Comparison of ENCODE assay signal across 26 cellular contexts in the genomic region with DNA sequence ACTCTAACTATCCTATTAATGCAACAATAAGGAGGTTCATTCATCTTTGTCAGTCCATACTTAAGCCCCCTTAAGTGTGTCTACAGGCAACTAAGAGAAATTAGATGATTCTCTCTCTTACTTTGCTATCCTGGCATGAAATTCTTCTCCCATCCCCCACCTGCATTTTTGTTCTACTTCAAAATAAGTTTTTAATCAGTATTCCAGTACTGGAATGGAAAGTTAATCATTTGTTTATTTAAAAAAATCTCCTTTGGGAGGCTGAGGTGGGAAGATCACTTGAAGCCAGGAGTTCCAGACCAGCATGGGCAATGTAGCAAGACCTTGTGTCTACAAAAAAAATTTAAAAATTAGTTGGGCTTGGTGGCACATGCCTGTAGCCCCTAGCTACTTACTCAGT.
DNase-seq lines count a peak whose midpoint lies in the region; FAIRE-seq and TF ChIP-seq lines count a peak whose summit lies in the region.
"Had no signal": no experiment of that assay in that cellular context is flagged by ENCODE, and none has a peak within 500 bp of the region (broad histone marks: within the 10 kb centered on the region; RNA-seq: fewer than 3 reads in every experiment).

No MANE protein-coding gene starts in this region.

- H3K4me3 ChIP-seq in astrocyte (ENCODE audit: insufficient read depth, low read depth, low read length) (no peak overlapping the region), stomach (no peak overlapping the region)
- H3K4me3 ChIP-seq: A549; BLaER1 treated with 17β-estradiol and CSF1 and Interleukin-3, amounts not matched to agents 10 nM and 100 nM; GM23248; MG63 had no signal

- DNase-seq in NCI-H1105 treated with DMSO at 0.1 percent for 48 hours (lab: John Stamatoyannopoulos, UW) (peak; percentile 38), NCI-H1105 (lab: John Stamatoyannopoulos, UW) (no peak), EH (ENCODE audit: low read depth) (peak; percentile 5), astrocyte (ENCODE audit: low read depth) (peak; percentile 8), stomach (no peak), ecto neural progenitor cell (ENCODE audit: low spot score) (no peak)
- DNase-seq: AML-193; CD4-positive, alpha-beta memory T cell; COR-L47; GM23248; H7; IMR-90; KG1; MG63; NCI-H2029; NCI-H2227 treated with DMSO at 0.1 percent for 48 hours; NCI-H526 treated with DMSO at 0.1 percent for 48 hours; NK-92 treated with Interleukin-12 subunit alpha and Interleukin-12 subunit beta, amount 100 ng/mL, for 24 hours; PC-3; SK-N-SH; SW 1271 had no signal

- H3K4me1 ChIP-seq in astrocyte (ENCODE audit: insufficient read depth, low read length) (peaks cover 12% of the 10 kb centered on the region), stomach (no peaks in the 10 kb centered on the region)
- H3K4me1 ChIP-seq: A549 had no signal

- no peak overlapping the region for H3K9ac ChIP-seq in astrocyte (ENCODE audit: low read length)
- H3K9ac ChIP-seq: BLaER1 treated with 17β-estradiol and CSF1 and Interleukin-3, amounts not matched to agents 10 nM and 100 nM; GM23248; SK-N-SH had no signal

- H3K27ac Mint-ChIP-seq in astrocyte (ENCODE audit: unreplicated experiment) (no peak overlapping the region), nephron (peak overlapping the region; percentile 86 to 92 (median 88))
- H3K27ac Mint-ChIP-seq: CD4-positive, alpha-beta memory T cell; T-helper 1 cell treated with Interleukin-12 subunit alpha and Interleukin-12 subunit beta and Interleukin-4 antibody, amounts not matched to agents 30 μg/mL and 1 μg/mL, for 36 hours had no signal

- no peaks in the 10 kb centered on the region for H3K9me3 ChIP-seq in astrocyte (ENCODE audit: insufficient read depth, low read depth, low read length)
- H3K9me3 ChIP-seq in stomach, result no peaks in the 10 kb centered on the region
- H3K9me3 ChIP-seq: A549; BLaER1 treated with 17β-estradiol and CSF1 and Interleukin-3, amounts not matched to agents 10 nM and 100 nM; MG63; SK-N-SH had no signal

- TF ChIP-seq CTCF in astrocyte (IDR thresholded peaks at IDR 0.05; ENCODE audit: insufficient read depth, low read depth, low read length) (no peak), nephron (IDR thresholded peaks at IDR 0.05; ENCODE audit: unreplicated experiment in 3 of 3) (no peak), stomach (IDR thresholded peaks at IDR 0.05) (no peak)

- H3K79me2 ChIP-seq in astrocyte (ENCODE audit: insufficient read depth, low read length), result no peaks in the 10 kb centered on the region

- TF ChIP-seq POLR2A in stomach (IDR thresholded peaks at IDR 0.05), result no peak

- H3K9me3 Mint-ChIP-seq in astrocyte (ENCODE audit: unreplicated experiment) (no peaks in the 10 kb centered on the region), nephron (no peaks in the 10 kb centered on the region)
- H3K9me3 Mint-ChIP-seq: T-helper 1 cell treated with Interleukin-12 subunit alpha and Interleukin-12 subunit beta and Interleukin-4 antibody, amounts not matched to agents 30 μg/mL and 1 μg/mL, for 36 hours had no signal

- H3K27ac ChIP-seq in astrocyte (ENCODE audit: low read depth, low read length) (no peak overlapping the region), stomach (no peak overlapping the region)
- H3K27ac ChIP-seq: A549; BLaER1 treated with 17β-estradiol and CSF1 and Interleukin-3, amounts not matched to agents 10 nM and 100 nM; GM23248 had no signal

- no peaks in the 10 kb centered on the region for H4K20me1 ChIP-seq in astrocyte (ENCODE audit: insufficient read depth, low read length)
- H4K20me1 ChIP-seq: BLaER1 treated with 17β-estradiol and CSF1 and Interleukin-3, amounts not matched to agents 10 nM and 100 nM had no signal

- no peak overlapping the region for H2AFZ ChIP-seq in astrocyte (ENCODE audit: low read depth, low read length)
- H2AFZ ChIP-seq: GM23248 had no signal

- H3K27me3 ChIP-seq in astrocyte (ENCODE audit: insufficient read depth, low read length) (no peaks in the 10 kb centered on the region), stomach (no peaks in the 10 kb centered on the region)
- H3K27me3 ChIP-seq: BLaER1 treated with 17β-estradiol and CSF1 and Interleukin-3, amounts not matched to agents 10 nM and 100 nM; MG63 had no signal

- no peak for FAIRE-seq in astrocyte (lab: Jason Lieb, UNC)
- FAIRE-seq: A549, GM18507 had no signal

- TF ChIP-seq EP300 in stomach (IDR thresholded peaks at IDR 0.05), result no peak

- H3K4me2 ChIP-seq in astrocyte (ENCODE audit: low read length), result no peak overlapping the region
- H3K4me2 ChIP-seq: A549; BLaER1 treated with 17β-estradiol and CSF1 and Interleukin-3, amounts not matched to agents 10 nM and 100 nM had no signal

- H3K36me3 ChIP-seq in astrocyte (ENCODE audit: insufficient read depth, low read length), result no peaks in the 10 kb centered on the region
- no peaks in the 10 kb centered on the region for H3K36me3 ChIP-seq in stomach
- H3K36me3 ChIP-seq: BLaER1 treated with 17β-estradiol and CSF1 and Interleukin-3, amounts not matched to agents 10 nM and 100 nM; MG63 had no signal

- no peak overlapping the region for H3K4me3 Mint-ChIP-seq in astrocyte (ENCODE audit: unreplicated experiment)
- no peak overlapping the region for H3K4me3 Mint-ChIP-seq in nephron
- H3K4me3 Mint-ChIP-seq: CD4-positive, alpha-beta memory T cell; T-helper 1 cell treated with Interleukin-12 subunit alpha and Interleukin-12 subunit beta and Interleukin-4 antibody, amounts not matched to agents 30 μg/mL and 1 μg/mL, for 36 hours had no signal

- intact Hi-C loops in stomach (cut with DNase I; ENCODE audit: low total_unique reads), result no loop called here

- H3K4me1 Mint-ChIP-seq in astrocyte (ENCODE audit: low read depth, unreplicated experiment), result peaks cover 4% of the 10 kb centered on the region
- peaks cover 52% of the 10 kb centered on the region for H3K4me1 Mint-ChIP-seq in nephron
- H3K4me1 Mint-ChIP-seq: CD4-positive, alpha-beta memory T cell had no signal

- H3K36me3 Mint-ChIP-seq in astrocyte (ENCODE audit: low read depth, unreplicated experiment), result no peaks in the 10 kb centered on the region
- H3K36me3 Mint-ChIP-seq in nephron (ENCODE audit: low read depth), result no peaks in the 10 kb centered on the region
- H3K36me3 Mint-ChIP-seq: CD4-positive, alpha-beta memory T cell had no signal

- H3K27me3 Mint-ChIP-seq in astrocyte (ENCODE audit: low read depth, unreplicated experiment) (no peaks in the 10 kb centered on the region), nephron (ENCODE audit: low read depth) (no peaks in the 10 kb centered on the region)
- H3K27me3 Mint-ChIP-seq: CD4-positive, alpha-beta memory T cell had no signal

Comparison
In these comparisons a context has a peak if more than half of its experiments do, and no peak if none do; other contexts are left out.
1. DNase-seq: peak in NCI-H1105 treated with DMSO at 0.1 percent for 48 hours (single experiment), EH (single experiment) and astrocyte (single experiment); none in NCI-H1105 (single experiment), stomach (single experiment) and ecto neural progenitor cell (single experiment).